Comparison of ENCODE assay signal across 8 cellular contexts in genomic region chr9:15423328-15423985, GRCh38. TPM values are rescaled to one million over a fixed set of nuclear protein-coding genes. Genes with fewer than 3 reads are reported as not detected.
DNase-seq lines count a peak whose midpoint lies in the region; ATAC-seq, FAIRE-seq and TF ChIP-seq lines count a peak whose summit lies in the region.

No MANE protein-coding gene starts in this region.

- TF ChIP-seq CTCF in A673 (conservative IDR thresholded peaks at IDR 0.05; ENCODE audit: low read depth, low read length), result no peak
- TF ChIP-seq CTCF in epithelial cell of esophagus (IDR thresholded peaks at IDR 0.05; ENCODE audit: insufficient read depth, low read depth, low read length, missing control alignments), result peak; percentile 19

- intact Hi-C loops in A673 (cut with micrococcal nuclease; ENCODE audit: unreplicated experiment), result loop anchor here (10.0 kb wide), 1 partner anchor 149 kb away; no protein-coding TSS in a partner anchor

- H3K27me3 ChIP-seq in A673 (replicated peaks; ENCODE audit: insufficient read depth, low read depth, low read length, poor library complexity), result no peaks in the 10 kb centered on the region
- H3K27me3 ChIP-seq in SJCRH30, result no peaks in the 10 kb centered on the region

- CTCF ChIA-PET in A673 (lab: Charles Lee), result no interaction called here

- H3K4me3 ChIP-seq in A673 (ENCODE audit: low read depth, low read length, poor library complexity, severe bottlenecking), result peak overlapping the region; percentile 90
- peak overlapping the region; percentile 75 for H3K4me3 ChIP-seq in SJCRH30
- peak overlapping the region; percentile 89 for H3K4me3 ChIP-seq in epithelial cell of esophagus (ENCODE audit: low read length)

- no peaks in the 10 kb centered on the region for H3K9me3 Mint-ChIP-seq in natural killer cell treated with Interleukin-12 subunit alpha and Interleukin-12 subunit beta and Interleukin-15 and Interleukin-18, amount 100 ng/mL, for 72 hours

- H3K27ac ChIP-seq in A673 (ENCODE audit: low read depth, low read length, poor library complexity, severe bottlenecking), result peak overlapping the region; percentile 80
- H3K27ac ChIP-seq in SJCRH30, result no peak overlapping the region; the same call in 1 of the 2 replicates

- POLR2A ChIA-PET in A673 (lab: Charles Lee; ENCODE audit: low non-redundant PET), result no interaction called here

- peaks cover 20% of the 10 kb centered on the region for H3K36me3 Mint-ChIP-seq in natural killer cell treated with Interleukin-12 subunit alpha and Interleukin-12 subunit beta and Interleukin-15 and Interleukin-18, amount 100 ng/mL, for 72 hours

- no TSS peak for BruUV-seq in A673 (replicated peaks; lab: Mats Ljungman, UMichigan)

- peaks cover 25 to 46% of the 10 kb centered on the region in 2 donors for H3K4me1 Mint-ChIP-seq in natural killer cell treated with Interleukin-12 subunit alpha and Interleukin-12 subunit beta and Interleukin-15 and Interleukin-18, amount 100 ng/mL, for 72 hours (ENCODE audit: low read depth in 2 of 2)

- peak; percentile 4 for DNase-seq in A673 (ENCODE audit: low spot score)
- DNase-seq in GM12892 (ENCODE audit: insufficient read length), result no peak
- DNase-seq in SJCRH30, result peak in 1 of 2 experiments; percentile 4
- DNase-seq in epithelial cell of esophagus (ENCODE audit: low read depth), result peak; percentile 51
- no peak for DNase-seq in natural killer cell treated with Interleukin-12 subunit alpha and Interleukin-12 subunit beta and Interleukin-15 and Interleukin-18, amount 100 ng/mL, for 72 hours (ENCODE audit: low spot score)

- ATAC-seq in natural killer cell treated with Interleukin-12 subunit alpha and Interleukin-12 subunit beta and Interleukin-15 and Interleukin-18, amount 100 ng/mL, for 72 hours, result no peak
- ATAC-seq in HG03108 (IDR thresholded peaks at IDR 0.05; ENCODE audit: unreplicated experiment), result no peak
- no peak for ATAC-seq in HG03159 (IDR thresholded peaks at IDR 0.05; ENCODE audit: unreplicated experiment)
- ATAC-seq in HG03571 (IDR thresholded peaks at IDR 0.05; ENCODE audit: unreplicated experiment), result no peak

- no peaks in the 10 kb centered on the region for H3K9me3 ChIP-seq in A673 (ENCODE audit: low read depth, low read length, poor library complexity, severe bottlenecking)
- no peaks in the 10 kb centered on the region for H3K9me3 ChIP-seq in SJCRH30 (replicated peaks)

- TF ChIP-seq POLR2A in GM12892 (IDR thresholded peaks at IDR 0.05; ENCODE audit: low read depth, low read length), result no peak

- peak overlapping the region; percentile 91 to 96 for H3K27ac Mint-ChIP-seq in natural killer cell treated with Interleukin-12 subunit alpha and Interleukin-12 subunit beta and Interleukin-15 and Interleukin-18, amount 100 ng/mL, for 72 hours

- peak; percentile 9 for FAIRE-seq in GM12892 (lab: Jason Lieb, UNC)

- H3K4me1 ChIP-seq in A673 (ENCODE audit: insufficient read depth, low read length, poor library complexity, severe bottlenecking), result no peaks in the 10 kb centered on the region
- H3K4me1 ChIP-seq in SJCRH30, result 0 out of 2 replicates have a peak, but pooled peaks cover 4% of the 10 kb centered on the region

- peak overlapping the region; percentile 92 for H3K4me3 Mint-ChIP-seq in natural killer cell treated with Interleukin-12 subunit alpha and Interleukin-12 subunit beta and Interleukin-15 and Interleukin-18, amount 100 ng/mL, for 72 hours

- H3K36me3 ChIP-seq in A673 (ENCODE audit: insufficient read depth, low read length, poor library complexity, severe bottlenecking) (no peaks in the 10 kb centered on the region), SJCRH30 (peaks cover 17% of the 10 kb centered on the region)

- H3K27me3 Mint-ChIP-seq in natural killer cell treated with Interleukin-12 subunit alpha and Interleukin-12 subunit beta and Interleukin-15 and Interleukin-18, amount 100 ng/mL, for 72 hours, result no peaks in the 10 kb centered on the region

RNA-seq across cellular contexts. Expression of gene SNAPC3, which starts 0.8 kb away (rescaled TPM):
- 21.8 and 26.2 TPM in 2 replicates for total RNA-seq in A673 (2021)
- polyA plus RNA-seq in GM12892 (2012; ENCODE audit: missing spikeins), result 27.3 TPM
- total RNA-seq in SJCRH30 (2014; rRNA removed; shearing (Covaris generic)), result 32.8 and 37.5 TPM in 2 replicates
- total RNA-seq in natural killer cell treated with Interleukin-12 subunit alpha and Interleukin-12 subunit beta and Interleukin-15 and Interleukin-18, amount 100 ng/mL, for 72 hours, result 10 to 100 TPM; 27.2 to 38.3 TPM

Comparison
In these comparisons a context has a peak if more than half of its experiments do, and no peak if none do; other contexts are left out.
1. DNase-seq: peak in A673 (single experiment) and epithelial cell of esophagus (single experiment); none in GM12892 (single experiment) and natural killer cell treated with Interleukin-12 subunit alpha and Interleukin-12 subunit beta and Interleukin-15 and Interleukin-18, amount 100 ng/mL, for 72 hours (single experiment).
2. Peak in every context shown above with its lines, with median percentiles within 50 percentile points of each other: H3K4me3 ChIP-seq.